ENCODE assay signal across 8 cellular contexts in the genomic region with DNA sequence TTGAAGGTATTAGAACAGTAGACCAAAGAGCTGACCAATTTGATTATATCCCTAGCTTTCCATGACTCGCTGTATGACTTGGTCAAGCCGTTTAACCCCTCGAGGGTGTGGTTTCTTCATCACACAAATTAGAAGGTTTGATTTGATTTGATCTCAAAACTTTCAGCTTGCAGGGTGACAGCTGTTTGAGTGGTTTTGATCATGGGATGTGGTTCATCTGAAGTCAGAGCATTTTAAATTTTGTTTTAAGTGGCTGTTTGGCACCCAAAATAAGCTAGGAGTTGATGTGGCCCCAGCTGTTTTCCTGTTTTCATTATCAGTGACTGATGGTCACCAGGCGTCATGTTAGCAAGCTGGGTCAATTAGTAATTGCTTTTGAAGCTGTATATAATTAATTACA. TPM values are rescaled to one million over a fixed set of nuclear protein-coding genes. Genes with fewer than 3 reads are reported as not detected.
DNase-seq lines count a peak whose midpoint lies in the region; ATAC-seq, FAIRE-seq and TF ChIP-seq lines count a peak whose summit lies in the region.
"Not testable (repeated sequence)": the region's sequence is repeated elsewhere in the genome, so short reads cannot be mapped to it uniquely, and the experiment has no call there.

No MANE protein-coding gene starts in this region.

- H3K9me3 Mint-ChIP-seq in CD4-positive, alpha-beta T cell; activated CD4-positive, alpha-beta T cell treated with anti-CD3 and anti-CD28 coated beads, Interleukin-2, amount 10 ng/mL, durations not matched to agents 7 days and 5 days; activated naive CD4-positive, alpha-beta T cell treated with anti-CD3 and anti-CD28 coated beads for 36 hours; central memory CD8-positive, alpha-beta T cell; naive thymus-derived CD8-positive, alpha-beta T cell: not testable (repeated sequence)

- FAIRE-seq in GM19239 (lab: Jason Lieb, UNC), result peak; percentile 71

- not testable (repeated sequence) for H3K9me3 ChIP-seq in CD4-positive, alpha-beta T cell (ENCODE audit: control insufficient read depth, low read length)

- not testable (repeated sequence) for H3K27me3 Mint-ChIP-seq in CD4-positive, alpha-beta T cell; activated CD4-positive, alpha-beta T cell treated with anti-CD3 and anti-CD28 coated beads, Interleukin-2, amount 10 ng/mL, durations not matched to agents 7 days and 5 days; activated naive CD4-positive, alpha-beta T cell treated with anti-CD3 and anti-CD28 coated beads for 36 hours (ENCODE audit: low read depth); central memory CD8-positive, alpha-beta T cell; naive thymus-derived CD8-positive, alpha-beta T cell

- POLR2A ChIA-PET in CD4-positive, alpha-beta T cell (lab: Charles Lee), result interaction anchor here (1.2 kb wide), 1 partner anchor 68 kb away, joined by 4 read pairs; the partner anchor contains the start of gene MSMO1
- POLR2A ChIA-PET in activated CD4-positive, alpha-beta T cell treated with anti-CD3 and anti-CD28 coated beads, Interleukin-2, amount 10 ng/mL, durations not matched to agents 7 days and 5 days (lab: Charles Lee), result not testable (repeated sequence)
- POLR2A ChIA-PET in naive thymus-derived CD8-positive, alpha-beta T cell (lab: Charles Lee), result interaction anchor here (0.7 kb wide), 1 partner anchor 50 kb away, joined by 3 read pairs; no protein-coding TSS in a partner anchor

- peaks cover 74% of the 10 kb centered on the region for H3K4me1 Mint-ChIP-seq in CD4-positive, alpha-beta T cell (ENCODE audit: low read depth)
- H3K4me1 Mint-ChIP-seq in activated CD4-positive, alpha-beta T cell treated with anti-CD3 and anti-CD28 coated beads, Interleukin-2, amount 10 ng/mL, durations not matched to agents 7 days and 5 days, result peaks cover 64% of the 10 kb centered on the region
- peaks cover 54% of the 10 kb centered on the region for H3K4me1 Mint-ChIP-seq in activated naive CD4-positive, alpha-beta T cell treated with anti-CD3 and anti-CD28 coated beads for 36 hours (ENCODE audit: low read depth)
- peaks cover 21% of the 10 kb centered on the region for H3K4me1 Mint-ChIP-seq in central memory CD8-positive, alpha-beta T cell
- peaks cover 27 to 67% (median 58%) of the 10 kb centered on the region in 4 donors for H3K4me1 Mint-ChIP-seq in naive thymus-derived CD8-positive, alpha-beta T cell

- CTCF ChIA-PET in CD4-positive, alpha-beta T cell (lab: Charles Lee); activated CD4-positive, alpha-beta T cell treated with anti-CD3 and anti-CD28 coated beads, Interleukin-2, amount 10 ng/mL, durations not matched to agents 7 days and 5 days (lab: Charles Lee); activated naive CD4-positive, alpha-beta T cell treated with anti-CD3 and anti-CD28 coated beads for 36 hours (lab: Charles Lee): not testable (repeated sequence)

- peak overlapping the region; percentile 53 for H3K27ac Mint-ChIP-seq in CD4-positive, alpha-beta T cell
- H3K27ac Mint-ChIP-seq in activated CD4-positive, alpha-beta T cell treated with anti-CD3 and anti-CD28 coated beads, Interleukin-2, amount 10 ng/mL, durations not matched to agents 7 days and 5 days, result peak overlapping the region; percentile 85
- H3K27ac Mint-ChIP-seq in activated naive CD4-positive, alpha-beta T cell treated with anti-CD3 and anti-CD28 coated beads for 36 hours, result not testable (repeated sequence)
- peak overlapping the region; percentile 32 for H3K27ac Mint-ChIP-seq in central memory CD8-positive, alpha-beta T cell (ENCODE audit: low read depth)
- peak overlapping the region in 8 of 10 donors; percentile 17 to 91 (median 73) for H3K27ac Mint-ChIP-seq in naive thymus-derived CD8-positive, alpha-beta T cell

- peaks cover 10% of the 10 kb centered on the region for H3K36me3 Mint-ChIP-seq in CD4-positive, alpha-beta T cell (ENCODE audit: low read depth)
- H3K36me3 Mint-ChIP-seq in activated CD4-positive, alpha-beta T cell treated with anti-CD3 and anti-CD28 coated beads, Interleukin-2, amount 10 ng/mL, durations not matched to agents 7 days and 5 days (ENCODE audit: low read depth), result peaks cover 26% of the 10 kb centered on the region
- H3K36me3 Mint-ChIP-seq in activated naive CD4-positive, alpha-beta T cell treated with anti-CD3 and anti-CD28 coated beads for 36 hours (ENCODE audit: low read depth); central memory CD8-positive, alpha-beta T cell (ENCODE audit: insufficient read depth); naive thymus-derived CD8-positive, alpha-beta T cell: not testable (repeated sequence)

- not testable (repeated sequence) for H3K27ac ChIP-seq in CD4-positive, alpha-beta T cell (ENCODE audit: low read depth, low read length)

- not testable (repeated sequence) for TF ChIP-seq CTCF in CD4-positive, alpha-beta T cell (IDR thresholded peaks at IDR 0.05)

- DNase-seq in CD4-positive, alpha-beta T cell, result peak in 1 of 10 experiments; percentile 0
- DNase-seq in GM19239 (ENCODE audit: insufficient read length, low spot score); central memory CD8-positive, alpha-beta T cell (ENCODE audit: low spot score in 2 of 2): not testable (repeated sequence)
- DNase-seq in M059J (ENCODE audit: low read depth), result peak; percentile 19
- peak; percentile 1 for DNase-seq in RKO (ENCODE audit: low spot score)
- peak; percentile 42 for DNase-seq in activated CD4-positive, alpha-beta T cell treated with anti-CD3 and anti-CD28 coated beads, Interleukin-2, amount 10 ng/mL, durations not matched to agents 7 days and 5 days
- peak; percentile 13 for DNase-seq in activated naive CD4-positive, alpha-beta T cell treated with anti-CD3 and anti-CD28 coated beads for 36 hours
- DNase-seq in naive thymus-derived CD8-positive, alpha-beta T cell, result peak in 5 of 10 donors; percentile 5 to 63 (median 34)

- intact Hi-C loops in CD4-positive, alpha-beta T cell (cut with DNase I, micrococcal nuclease), result loop anchor here (5.0 to 10.0 kb wide), 5 partner anchors 38 to 68 kb away; partner anchors contain the start of genes KLHL2 (in 2 of the 2) and MSMO1 (in 1 of the 2)
- intact Hi-C loops in activated naive CD4-positive, alpha-beta T cell treated with anti-CD3 and anti-CD28 coated beads for 36 hours (cut with micrococcal nuclease), result loop anchor here (5.0 kb wide), 1 partner anchor 147 kb away; the partner anchor contains the start of gene TMEM192

- peak overlapping the region; percentile 30 for H3K4me3 Mint-ChIP-seq in CD4-positive, alpha-beta T cell
- peak overlapping the region; percentile 22 for H3K4me3 Mint-ChIP-seq in activated CD4-positive, alpha-beta T cell treated with anti-CD3 and anti-CD28 coated beads, Interleukin-2, amount 10 ng/mL, durations not matched to agents 7 days and 5 days
- not testable (repeated sequence) for H3K4me3 Mint-ChIP-seq in activated naive CD4-positive, alpha-beta T cell treated with anti-CD3 and anti-CD28 coated beads for 36 hours; central memory CD8-positive, alpha-beta T cell
- peak overlapping the region in 8 of 10 donors; percentile 51 to 81 (median 71) for H3K4me3 Mint-ChIP-seq in naive thymus-derived CD8-positive, alpha-beta T cell

- not testable (repeated sequence) for H3K27me3 ChIP-seq in CD4-positive, alpha-beta T cell (ENCODE audit: control insufficient read depth, insufficient read depth, low read length)

- not testable (repeated sequence) for ATAC-seq in CD4-positive, alpha-beta T cell (ENCODE audit: poor library complexity); central memory CD8-positive, alpha-beta T cell (replicated peaks; ENCODE audit: extremely low read depth, poor library complexity, severe bottlenecking)
- peak in 1 of 2 donors; percentile 26 for ATAC-seq in naive thymus-derived CD8-positive, alpha-beta T cell

RNA-seq across cellular contexts. Expression of gene KLHL2, which starts 52.4 kb away (rescaled TPM):
- 10 to 100 TPM; 19.9 to 20.0 TPM for total RNA-seq in CD4-positive, alpha-beta T cell
- total RNA-seq in M059J (2014; rRNA removed; shearing (Covaris generic)), result 19.3 and 26.5 TPM in 2 replicates
- 10 to 100 TPM; 27.3 to 30.1 TPM for total RNA-seq in activated CD4-positive, alpha-beta T cell treated with anti-CD3 and anti-CD28 coated beads, Interleukin-2, amount 10 ng/mL, durations not matched to agents 7 days and 5 days
- 10 to 100 TPM; 36.8 to 39.2 TPM for total RNA-seq in activated naive CD4-positive, alpha-beta T cell treated with anti-CD3 and anti-CD28 coated beads for 36 hours
- 10 to 100 TPM; 21.0 to 23.7 TPM for total RNA-seq in naive thymus-derived CD8-positive, alpha-beta T cell
- 10 to 100 TPM in 1 of 3 donors, 1 to 10 TPM in 2; 3.5 to 10.4 (median 6.8) TPM for polyA plus RNA-seq in naive thymus-derived CD8-positive, alpha-beta T cell
